In the genomic region with DNA sequence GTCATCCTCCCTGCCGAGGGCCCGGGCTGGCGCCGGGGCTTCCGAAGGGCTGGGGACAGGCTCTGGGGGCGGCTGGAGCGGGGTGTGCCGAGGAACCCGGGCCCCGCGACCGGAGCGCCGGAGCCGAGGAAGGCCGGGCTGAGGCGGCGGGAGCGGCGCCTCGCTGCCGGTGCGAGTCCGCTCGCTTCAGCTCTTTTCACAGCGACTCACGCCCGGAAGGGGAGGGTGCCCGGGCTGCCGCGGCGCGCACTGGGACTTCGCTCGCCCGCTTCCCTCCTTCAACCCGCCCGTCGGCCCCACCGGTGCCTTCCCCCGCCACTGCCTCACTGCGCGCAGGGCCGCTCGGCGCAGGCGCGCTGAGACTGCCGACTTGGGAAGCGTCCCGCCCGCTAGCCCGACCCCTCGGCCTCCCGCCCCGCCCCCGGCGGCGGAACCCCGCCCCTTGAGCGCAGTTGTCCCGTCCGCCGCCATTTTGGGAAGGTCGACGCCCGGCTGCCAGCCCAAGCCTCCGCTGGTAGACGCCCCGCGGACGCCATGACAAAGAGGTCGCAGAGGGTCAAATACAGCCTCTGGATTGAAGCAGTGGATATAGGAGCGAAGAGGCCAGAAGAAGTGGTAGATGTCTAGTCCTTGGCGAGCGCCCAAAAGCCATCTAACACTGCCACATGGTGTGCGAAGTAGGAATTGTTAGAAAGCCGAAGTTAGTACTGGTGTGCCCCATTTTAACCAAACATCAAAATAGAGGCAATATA, we compare ENCODE assay signal across 8 cellular contexts. TPM values are rescaled to one million over a fixed set of nuclear protein-coding genes. Genes with fewer than 3 reads are reported as not detected.
DNase-seq lines count a peak whose midpoint lies in the region; ATAC-seq and TF ChIP-seq lines count a peak whose summit lies in the region.

A gene with protein sequence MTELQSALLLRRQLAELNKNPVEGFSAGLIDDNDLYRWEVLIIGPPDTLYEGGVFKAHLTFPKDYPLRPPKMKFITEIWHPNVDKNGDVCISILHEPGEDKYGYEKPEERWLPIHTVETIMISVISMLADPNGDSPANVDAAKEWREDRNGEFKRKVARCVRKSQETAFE (minus strand): TSS at position 364 of the 752 bp plus-strand sequence. CDS start 359 bp downstream, at position 5.

- peak; percentile 58 for ATAC-seq in GM21619 (IDR thresholded peaks at IDR 0.05; ENCODE audit: unreplicated experiment)

- peaks cover 24% of the 10 kb centered on the region for H3K36me3 Mint-ChIP-seq in activated T-cell treated with anti-CD3 and anti-CD28 coated beads, Interleukin-2, amount 50 U/mL, for 24 hours (ENCODE audit: low read depth)

- H3K9me3 Mint-ChIP-seq in activated T-cell treated with anti-CD3 and anti-CD28 coated beads, Interleukin-2, amount 50 U/mL, for 24 hours = no peaks in the 10 kb centered on the region

- H3K4me3 Mint-ChIP-seq in activated T-cell treated with anti-CD3 and anti-CD28 coated beads, Interleukin-2, amount 50 U/mL, for 24 hours = peak within 1 kb of the TSS; percentile 64

- H3K27ac Mint-ChIP-seq in activated T-cell treated with anti-CD3 and anti-CD28 coated beads, Interleukin-2, amount 50 U/mL, for 24 hours = peak within 1 kb of the TSS; percentile 90

- WGBS in esophagus, 2 donors = 1% methylated on average over 48 to 78 of the region's 78 CpGs

- peaks cover 33% of the 10 kb centered on the region for H3K4me1 Mint-ChIP-seq in activated T-cell treated with anti-CD3 and anti-CD28 coated beads, Interleukin-2, amount 50 U/mL, for 24 hours (ENCODE audit: low read depth)

- DNase-seq in DMS53 treated with DMSO at 0.1 percent for 48 hours (lab: John Stamatoyannopoulos, UW; ENCODE audit: unreplicated experiment) = peak; percentile 97
- peak; percentile 80 for DNase-seq in KG1 (lab: John Stamatoyannopoulos, UW)
- peak; percentile 100 for DNase-seq in activated T-cell treated with anti-CD3 and anti-CD28 coated beads, Interleukin-2, amount 50 U/mL, for 24 hours
- peak; percentile 97 to 99 for DNase-seq in stimulated activated CD8-positive, alpha-beta memory T cell treated with anti-CD3 and anti-CD28 coated beads, Interleukin-7, amount 100 ng/mL, for 4 hours (ENCODE audit: low read depth in 2 of 2)

- no peaks in the 10 kb centered on the region for H3K9me3 ChIP-seq in esophagus (ENCODE audit: control insufficient read depth in 2 of 2, insufficient read depth in 1 of 2, low read depth in 1 of 2, low read length in 1 of 2)
- H3K9me3 ChIP-seq in muscle layer of colon (ENCODE audit: low read length) = no peaks in the 10 kb centered on the region

- H3K9ac ChIP-seq in muscle layer of colon (ENCODE audit: low read length) = peak within 1 kb of the TSS; percentile 3

- H3K36me3 ChIP-seq in esophagus (ENCODE audit: control insufficient read depth in 2 of 2, insufficient read depth in 2 of 2, low read length in 1 of 2) = no peaks in the 10 kb centered on the region
- H3K36me3 ChIP-seq in muscle layer of colon (ENCODE audit: insufficient read depth, low read length) = no peaks in the 10 kb centered on the region

- no peaks in the 10 kb centered on the region for H3K27me3 ChIP-seq in esophagus (ENCODE audit: control insufficient read depth in 1 of 2, insufficient read depth in 2 of 2, low read length in 2 of 2)
- no peaks in the 10 kb centered on the region for H3K27me3 ChIP-seq in muscle layer of colon (ENCODE audit: control insufficient read depth in 1 of 2, insufficient read depth in 2 of 2, low read length in 2 of 2)

- H3K27me3 Mint-ChIP-seq in activated T-cell treated with anti-CD3 and anti-CD28 coated beads, Interleukin-2, amount 50 U/mL, for 24 hours = no peaks in the 10 kb centered on the region

- H3K4me1 ChIP-seq in esophagus (ENCODE audit: control insufficient read depth in 2 of 2, insufficient read depth in 2 of 2, low read length in 1 of 2) (peaks cover 0 to 5% of the 10 kb centered on the region in 2 donors), muscle layer of colon (ENCODE audit: insufficient read depth, low read length) (peaks cover 14% of the 10 kb centered on the region)

- H3K4me3 ChIP-seq in esophagus (ENCODE audit: low read depth in 1 of 2, low read length in 2 of 2) = peak within 1 kb of the TSS; percentile 96 to 98
- peak within 1 kb of the TSS; percentile 69 to 99 for H3K4me3 ChIP-seq in muscle layer of colon (ENCODE audit: low read depth in 1 of 2, low read length in 2 of 2)

- H3K27ac ChIP-seq in esophagus (ENCODE audit: low read depth in 2 of 2, low read length in 1 of 2) = peak within 1 kb of the TSS; percentile 97 to 99
- H3K27ac ChIP-seq in muscle layer of colon (ENCODE audit: low read depth, low read length) = peak within 1 kb of the TSS; percentile 98

TF ChIP-seq in PFSK-1, 5 proteins besides CTCF, POLR2A, EP300 and RAD21:
- peak; percentile 90; the same call in 1 of the 2 replicates for TF ChIP-seq TAF1 (IDR thresholded peaks at IDR 0.05; ENCODE audit: borderline replicate concordance, insufficient read depth, low read length)
- TF ChIP-seq, protein P1, sequence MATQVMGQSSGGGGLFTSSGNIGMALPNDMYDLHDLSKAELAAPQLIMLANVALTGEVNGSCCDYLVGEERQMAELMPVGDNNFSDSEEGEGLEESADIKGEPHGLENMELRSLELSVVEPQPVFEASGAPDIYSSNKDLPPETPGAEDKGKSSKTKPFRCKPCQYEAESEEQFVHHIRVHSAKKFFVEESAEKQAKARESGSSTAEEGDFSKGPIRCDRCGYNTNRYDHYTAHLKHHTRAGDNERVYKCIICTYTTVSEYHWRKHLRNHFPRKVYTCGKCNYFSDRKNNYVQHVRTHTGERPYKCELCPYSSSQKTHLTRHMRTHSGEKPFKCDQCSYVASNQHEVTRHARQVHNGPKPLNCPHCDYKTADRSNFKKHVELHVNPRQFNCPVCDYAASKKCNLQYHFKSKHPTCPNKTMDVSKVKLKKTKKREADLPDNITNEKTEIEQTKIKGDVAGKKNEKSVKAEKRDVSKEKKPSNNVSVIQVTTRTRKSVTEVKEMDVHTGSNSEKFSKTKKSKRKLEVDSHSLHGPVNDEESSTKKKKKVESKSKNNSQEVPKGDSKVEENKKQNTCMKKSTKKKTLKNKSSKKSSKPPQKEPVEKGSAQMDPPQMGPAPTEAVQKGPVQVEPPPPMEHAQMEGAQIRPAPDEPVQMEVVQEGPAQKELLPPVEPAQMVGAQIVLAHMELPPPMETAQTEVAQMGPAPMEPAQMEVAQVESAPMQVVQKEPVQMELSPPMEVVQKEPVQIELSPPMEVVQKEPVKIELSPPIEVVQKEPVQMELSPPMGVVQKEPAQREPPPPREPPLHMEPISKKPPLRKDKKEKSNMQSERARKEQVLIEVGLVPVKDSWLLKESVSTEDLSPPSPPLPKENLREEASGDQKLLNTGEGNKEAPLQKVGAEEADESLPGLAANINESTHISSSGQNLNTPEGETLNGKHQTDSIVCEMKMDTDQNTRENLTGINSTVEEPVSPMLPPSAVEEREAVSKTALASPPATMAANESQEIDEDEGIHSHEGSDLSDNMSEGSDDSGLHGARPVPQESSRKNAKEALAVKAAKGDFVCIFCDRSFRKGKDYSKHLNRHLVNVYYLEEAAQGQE (IDR thresholded peaks at IDR 0.05; ENCODE audit: insufficient read depth in 1 of 2, low read depth in 2 of 2, low read length in 2 of 2) = no peak
- TF ChIP-seq POLR2AphosphoS5 (IDR thresholded peaks at IDR 0.05; ENCODE audit: low read depth, low read length) = peak; percentile 81
- TF ChIP-seq FOXP2 (optimal IDR thresholded peaks at IDR 0.05; ENCODE audit: borderline replicate concordance, extremely low read depth, extremely low read length, insufficient read depth) = peak; percentile 86
- no peak; the same call in 1 of the 2 replicates for TF ChIP-seq SIN3A (IDR thresholded peaks at IDR 0.05; ENCODE audit: borderline replicate concordance, insufficient read depth, low read length)

RNA-seq across cellular contexts. Expression of the gene that starts here (rescaled TPM):
- polyA plus RNA-seq in PFSK-1 (2012; ENCODE audit: insufficient read length, low read depth) = 72.7 TPM
- polyA plus RNA-seq in esophagus = 10 to 100 TPM; 28.4 to 45.7 TPM

Comparison
In these comparisons a context has a peak if more than half of its experiments do, and no peak if none do; other contexts are left out.
1. Peak in every context shown above with its lines: DNase-seq, ATAC-seq, H3K4me3 ChIP-seq and H3K27ac ChIP-seq.